24 cellular contexts compared by ENCODE assay signal in the genomic region with DNA sequence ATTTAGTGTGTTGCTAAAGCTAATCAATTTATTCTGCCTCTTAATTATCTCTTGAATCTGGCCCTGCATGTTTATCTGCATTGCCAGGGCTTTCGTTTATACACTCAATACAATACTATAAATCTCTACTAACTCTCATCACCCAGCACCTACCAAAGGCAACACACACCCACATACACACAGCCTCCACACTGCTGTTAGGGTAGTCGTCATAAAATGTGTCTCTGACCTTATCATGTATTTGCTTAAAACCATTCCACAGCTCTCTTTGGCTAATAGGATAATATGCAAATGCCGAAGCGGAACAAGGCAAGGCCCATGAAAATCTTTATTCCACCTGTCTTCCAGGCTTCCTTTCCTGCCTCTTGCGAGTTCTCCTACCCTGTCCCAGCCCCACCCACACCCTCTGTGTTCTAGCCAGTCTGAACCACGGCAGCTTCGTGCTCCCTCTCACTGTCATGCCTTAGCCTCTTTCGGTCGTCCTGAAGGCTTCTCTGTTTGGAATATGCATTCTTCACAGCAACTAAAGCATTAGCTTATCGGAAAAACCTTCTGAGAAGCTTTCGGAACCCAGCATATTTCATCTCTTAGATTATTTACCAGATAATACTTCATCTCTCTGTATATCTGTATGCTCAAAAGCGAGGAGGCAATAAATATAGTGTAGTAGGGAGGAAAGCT.
A peak's percentile ranks its signal among the peaks of the same experiment; 100 is the strongest.
DNase-seq lines count a peak whose midpoint lies in the region; ATAC-seq, FAIRE-seq and TF ChIP-seq lines count a peak whose summit lies in the region.
"Had no signal": no experiment of that assay in that cellular context is flagged by ENCODE, and none has a peak within 500 bp of the region (broad histone marks: within the 10 kb centered on the region; RNA-seq: fewer than 3 reads in every experiment).

No MANE protein-coding gene starts in this region.

- no peak overlapping the region for H2BK15ac ChIP-seq in H1 (ENCODE audit: low read length)

- no peaks in the 10 kb centered on the region; a peak in 2 of 4 replicates for H3K79me2 ChIP-seq in H1 (ENCODE audit: control insufficient read depth in 1 of 2, insufficient read depth in 2 of 2, low read length in 2 of 2)

- FAIRE-seq in H1 (lab: Jason Lieb, UNC): peak; percentile 60
- FAIRE-seq in RCC 7860 (lab: Jason Lieb, UNC): no peak
- FAIRE-seq: bronchial epithelial cell, GM12891, H54 had no signal

- H2BK120ac ChIP-seq in H1 (replicated peaks; ENCODE audit: low read depth, low read length): no peak overlapping the region

- H3K18ac ChIP-seq in H1 (ENCODE audit: extremely low read depth, low read length): no peak overlapping the region

- no peak overlapping the region for H4K8ac ChIP-seq in H1 (ENCODE audit: extremely low read depth, insufficient read depth, low read length)

- no peaks in the 10 kb centered on the region for H4K20me1 ChIP-seq in H1 (replicated peaks in 1 of 2; ENCODE audit: control insufficient read depth in 1 of 2, insufficient read depth in 2 of 2, low read length in 2 of 2)

- no peak overlapping the region for H2AFZ ChIP-seq in H1 (ENCODE audit: low read length)

- TF ChIP-seq EP300 in H1 (IDR thresholded peaks at IDR 0.05; ENCODE audit: borderline replicate concordance in 1 of 2, low read depth in 2 of 2, low read length in 2 of 2): no peak

- no peak overlapping the region for H2BK12ac ChIP-seq in H1 (ENCODE audit: low read depth, low read length)

- in situ Hi-C loops in GM13976 (cut with MboI; ENCODE audit: low sequenced_read_pairs, unreplicated experiment): no loop called here

- peaks cover 0 to 9% (median 6%) of the 10 kb centered on the region in 4 experiments; a peak in 4 of 7 replicates for H3K4me1 ChIP-seq in H1 (replicated peaks in 1 of 4; ENCODE audit: control insufficient read depth in 3 of 4, insufficient read depth in 4 of 4, low read length in 3 of 4)
- H3K4me1 ChIP-seq: left lung had no signal

- H3K23ac ChIP-seq in H1 (ENCODE audit: insufficient read length): no peak overlapping the region

- peak overlapping the region; percentile 58 for H3K27ac Mint-ChIP-seq in mesothelial cell of epicardium
- H3K27ac Mint-ChIP-seq: activated T-cell treated with anti-CD3 and anti-CD28 coated beads, Interleukin-2, amount 50 U/mL, for 24 hours; B cell had no signal

- H3K27me3 ChIP-seq in AG04450 (ENCODE audit: control insufficient read depth, insufficient read depth, low read length): no peaks in the 10 kb centered on the region
- H3K27me3 ChIP-seq in H1 (replicated peaks in 1 of 4; ENCODE audit: control insufficient read depth in 3 of 4, extremely low read depth in 1 of 4, insufficient read depth in 3 of 4, low read length in 3 of 4): no peaks in the 10 kb centered on the region
- H3K27me3 ChIP-seq: MG63 had no signal

- no peaks in the 10 kb centered on the region for H3K79me1 ChIP-seq in H1 (ENCODE audit: low read depth, low read length)

- peaks cover 24% of the 10 kb centered on the region for H3K4me1 Mint-ChIP-seq in mesothelial cell of epicardium
- H3K4me1 Mint-ChIP-seq: B cell had no signal

- H3K4me3 ChIP-seq in AG04450 (ENCODE audit: low read depth, low read length) (no peak overlapping the region), H1 (ENCODE audit: extremely low read depth in 1 of 4, insufficient read depth in 2 of 4, low read depth in 3 of 4, low read length in 4 of 4) (no peak overlapping the region)
- H3K4me3 ChIP-seq: coronary artery, left lung, MG63, skin epidermis had no signal

- H3K56ac ChIP-seq in H1 (replicated peaks; ENCODE audit: insufficient read length, low read depth, low read length): no peak overlapping the region

- no peak overlapping the region for H4K5ac ChIP-seq in H1 (ENCODE audit: insufficient read length, low read depth, low read length)

- H3K4me3 Mint-ChIP-seq in mesothelial cell of epicardium: peak overlapping the region; percentile 11
- H3K4me3 Mint-ChIP-seq: activated T-cell treated with anti-CD3 and anti-CD28 coated beads, Interleukin-2, amount 50 U/mL, for 24 hours; B cell had no signal

- H3K4me2 ChIP-seq in H1 (ENCODE audit: insufficient read depth in 1 of 2, low read depth in 2 of 2, low read length in 2 of 2): no peak overlapping the region

- TF ChIP-seq POLR2A in H1 (IDR thresholded peaks at IDR 0.05; ENCODE audit: control extremely low read depth in 1 of 2, low read depth in 2 of 2, low read length in 2 of 2): no peak

- 82% methylated on average over 12 of the region's 12 CpGs; no CpG with 5 or more reads in 1 of the 2 experiments for WGBS in H1 (ENCODE audit: extremely low coverage in 1 of 2, insufficient coverage in 1 of 2, insufficient read length in 1 of 2, insufficient replicate concordance in 2 of 2, low coverage in 1 of 2, low lambda C conversion rate in 2 of 2, missing lambda C conversion rate in 1 of 2), 2 experiments

- H3K9me3 ChIP-seq in AG04450 (ENCODE audit: control insufficient read depth, insufficient read depth, low read length) (no peaks in the 10 kb centered on the region), H1 (ENCODE audit: insufficient read depth in 2 of 2, low read depth in 1 of 2, low read length in 1 of 2) (no peaks in the 10 kb centered on the region)
- H3K9me3 ChIP-seq: left lung, MG63 had no signal

- TF ChIP-seq CTCF in AG04450 (IDR thresholded peaks at IDR 0.05; ENCODE audit: low read depth, low read length) (no peak), H1 (IDR thresholded peaks at IDR 0.05; ENCODE audit: control extremely low read depth in 1 of 3, insufficient read depth in 1 of 3, low read depth in 1 of 3, low read length in 3 of 3) (no peak), mesothelial cell of epicardium (IDR thresholded peaks at IDR 0.05; ENCODE audit: unreplicated experiment) (no peak), GM13976 (IDR thresholded peaks at IDR 0.05; ENCODE audit: borderline replicate concordance, control extremely low read depth, extremely low read depth, insufficient read depth, missing control alignments) (no peak)

- no peak overlapping the region for H2BK20ac ChIP-seq in H1 (ENCODE audit: low read length)

- POLR2A ChIA-PET in AG04450 (lab: Yijun Ruan, JAX) (no interaction called here), H1 (lab: Charles Lee; ENCODE audit: partially characterized antibody) (no interaction called here)

- H3K36me3 Mint-ChIP-seq in mesothelial cell of epicardium: no peaks in the 10 kb centered on the region

- no peak overlapping the region for H3K14ac ChIP-seq in H1 (ENCODE audit: insufficient read length)

- no peaks in the 10 kb centered on the region for H3K9me3 Mint-ChIP-seq in mesothelial cell of epicardium
- H3K9me3 Mint-ChIP-seq: activated T-cell treated with anti-CD3 and anti-CD28 coated beads, Interleukin-2, amount 50 U/mL, for 24 hours had no signal

- no peak overlapping the region for H3K4ac ChIP-seq in H1 (replicated peaks; ENCODE audit: insufficient read length, low read depth, low read length)

- no peak for ATAC-seq in GM21717 (IDR thresholded peaks at IDR 0.05; ENCODE audit: unreplicated experiment)
- ATAC-seq: left lung had no signal

- H2BK5ac ChIP-seq in H1 (ENCODE audit: low read depth, low read length): no peak overlapping the region

- no peak overlapping the region for H4K91ac ChIP-seq in H1 (replicated peaks; ENCODE audit: insufficient read length, low read length)

- no peak for TF ChIP-seq RAD21 in H1 (IDR thresholded peaks at IDR 0.05 in 1 of 2, conservative IDR thresholded peaks at IDR 0.05 in 1 of 2; ENCODE audit: low read depth in 2 of 2, low read length in 2 of 2)

- H3K27me3 Mint-ChIP-seq in mesothelial cell of epicardium (ENCODE audit: low read depth): no peaks in the 10 kb centered on the region
- H3K27me3 Mint-ChIP-seq: B cell had no signal

- no peaks in the 10 kb centered on the region for H3K23me2 ChIP-seq in H1 (ENCODE audit: low read depth, low read length)

- 0 out of 2 replicates have a peak overlapping the region, but pooled peaks have one; percentile 57 for H2AK5ac ChIP-seq in H1 (ENCODE audit: low read depth, low read length)

- peak; percentile 23 for DNase-seq in AG04450 (ENCODE audit: low read depth, low spot score)
- peak; percentile 4 for DNase-seq in NCI-H1048 (lab: John Stamatoyannopoulos, UW)
- no peak for DNase-seq in H1 (ENCODE audit: low read depth in 1 of 2, low spot score in 2 of 2)
- no peak for DNase-seq in mesothelial cell of epicardium (ENCODE audit: low spot score in 2 of 2, unreplicated experiment in 2 of 2)
- no peak for DNase-seq in SIG-M5 treated with dmso at 0.1 percent for 504 hours (lab: John Stamatoyannopoulos, UW; ENCODE audit: unreplicated experiment)
- no peak for DNase-seq in GM13976 (ENCODE audit: low spot score)
- DNase-seq in RCC 7860 (ENCODE audit: low spot score): no peak
- DNase-seq: 8988T; activated CD4-positive, CD25-positive, alpha-beta regulatory T cell treated with anti-CD3 and anti-CD28 coated beads, Interleukin-2, amount 50 U/mL, for 72 hours; activated CD8-positive, alpha-beta memory T cell treated with anti-CD3 and anti-CD28 coated beads for 24 hours; activated T-cell treated with anti-CD3 and anti-CD28 coated beads, Interleukin-2, amount 50 U/mL, for 24 hours; DMS79 treated with DMSO at 0.1 percent for 48 hours; left lung; MG63; stimulated activated CD4-positive, alpha-beta T cell treated with anti-CD3 and anti-CD28 coated beads, Interleukin-2, amount 100 ng/mL, for 24 hours; stimulated activated naive CD4-positive, alpha-beta T cell; SW 1271 had no signal

- H3K27ac ChIP-seq in AG04450 (ENCODE audit: low read depth, low read length): peak overlapping the region; percentile 32
- no peak overlapping the region for H3K27ac ChIP-seq in H1 (ENCODE audit: low read depth, low read length)
- H3K27ac ChIP-seq: coronary artery, left lung, skin epidermis had no signal

- no peak overlapping the region for H3K9ac ChIP-seq in H1 (replicated peaks in 1 of 4; ENCODE audit: extremely low read depth in 1 of 4, low read depth in 3 of 4, low read length in 3 of 4)

- H3K36me3 ChIP-seq in H1 (ENCODE audit: control insufficient read depth in 2 of 4, insufficient read depth in 4 of 4, low read length in 3 of 4): no peaks in the 10 kb centered on the region
- H3K36me3 ChIP-seq: left lung, MG63 had no signal

- CTCF ChIA-PET in AG04450 (lab: Charles Lee): interaction anchor here (0.6 to 0.9 kb wide), 2 partner anchors 229 to 230 kb away, joined by 3 to 4 read pairs; no protein-coding TSS in a partner anchor
- CTCF ChIA-PET in H1 (lab: Charles Lee; ENCODE audit: partially characterized antibody): interaction anchor here (0.6 to 1.0 kb wide), 2 partner anchors 9 to 141 kb away, joined by 4 to 5 read pairs; no protein-coding TSS in a partner anchor

TF ChIP-seq in H1, 55 proteins besides CTCF, POLR2A, EP300 and RAD21 (continues in another document):
- TF ChIP-seq CBX8 (IDR thresholded peaks at IDR 0.05; ENCODE audit: borderline replicate concordance, low read depth, low read length) (no peak), KDM5A (IDR thresholded peaks at IDR 0.05; ENCODE audit: low read length) (no peak), HDAC6 (IDR thresholded peaks at IDR 0.05; ENCODE audit: low read depth, low read length) (no peak), GTF2F1 (IDR thresholded peaks at IDR 0.05; ENCODE audit: borderline replicate concordance, low read depth, low read length) (no peak)
- TF ChIP-seq, protein P1, sequence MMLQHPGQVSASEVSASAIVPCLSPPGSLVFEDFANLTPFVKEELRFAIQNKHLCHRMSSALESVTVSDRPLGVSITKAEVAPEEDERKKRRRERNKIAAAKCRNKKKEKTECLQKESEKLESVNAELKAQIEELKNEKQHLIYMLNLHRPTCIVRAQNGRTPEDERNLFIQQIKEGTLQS (IDR thresholded peaks at IDR 0.05; ENCODE audit: insufficient read depth, low read depth, low read length): no peak

Comparison
In these comparisons a context has a peak if more than half of its experiments do, and no peak if none do; other contexts are left out.
1. DNase-seq: peak in AG04450 (single experiment) and NCI-H1048 (single experiment); none in H1 (0 of 2), mesothelial cell of epicardium (0 of 2), SIG-M5 treated with dmso at 0.1 percent for 504 hours (single experiment), GM13976 (single experiment) and RCC 7860 (single experiment).